In the genomic region with DNA sequence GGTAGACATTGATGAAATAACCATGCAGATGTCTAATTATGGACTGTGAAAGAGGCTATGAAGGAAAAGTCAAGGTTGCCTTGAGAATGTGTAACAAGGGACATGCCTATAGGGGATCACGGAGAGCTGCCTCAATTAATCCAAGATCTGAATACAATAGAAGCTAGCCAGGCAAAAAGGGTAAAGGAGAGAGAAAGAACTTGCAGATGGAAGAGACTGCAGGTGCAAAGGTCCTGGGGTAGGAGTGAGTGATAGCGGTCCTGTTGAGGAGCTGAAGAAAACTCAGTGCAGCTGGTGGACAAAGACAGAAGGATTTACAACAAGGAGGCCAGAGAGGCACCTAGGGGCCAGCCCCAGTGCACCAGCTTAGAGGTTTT, we compare ENCODE assay signal across 11 cellular contexts. TPM values are rescaled to one million over a fixed set of nuclear protein-coding genes. Genes with fewer than 3 reads are reported as not detected.
DNase-seq lines count a peak whose midpoint lies in the region; TF ChIP-seq lines count a peak whose summit lies in the region.
"Had no signal": no experiment of that assay in that cellular context is flagged by ENCODE, and none has a peak within 500 bp of the region (broad histone marks: within the 10 kb centered on the region; RNA-seq: fewer than 3 reads in every experiment).

No MANE protein-coding gene starts in this region.

- H3K27me3 ChIP-seq in DOHH2 (ENCODE audit: control insufficient read depth, low read length) (peaks cover 49% of the 10 kb centered on the region), OCI-LY1 (ENCODE audit: insufficient read depth, low read length) (peaks cover 7% of the 10 kb centered on the region), mammary epithelial cell (ENCODE audit: insufficient read depth, low read length) (no peaks in the 10 kb centered on the region)

- CTCF ChIA-PET in mammary epithelial cell (lab: Charles Lee; ENCODE audit: low non-redundant PET): no interaction called here

- H3K4me3 ChIP-seq in DOHH2 (ENCODE audit: low read length): peak overlapping the region; percentile 61
- H3K4me3 ChIP-seq in OCI-LY1 (ENCODE audit: low read depth, low read length, poor library complexity, severe bottlenecking): no peak overlapping the region
- H3K4me3 ChIP-seq in mammary epithelial cell (replicated peaks in 1 of 3; ENCODE audit: insufficient read depth in 1 of 3, low read depth in 2 of 3, low read length in 3 of 3): no peak overlapping the region

- H3K27ac ChIP-seq in DOHH2 (ENCODE audit: low read depth, low read length): peak overlapping the region; percentile 29; the same call in 1 of the 2 replicates
- no peak overlapping the region for H3K27ac ChIP-seq in OCI-LY1 (ENCODE audit: low read depth, low read length, poor library complexity, severe bottlenecking)
- H3K27ac ChIP-seq in mammary epithelial cell (ENCODE audit: insufficient read depth, low read depth, low read length): peak overlapping the region; percentile 92

- H3K79me2 ChIP-seq in DOHH2 (ENCODE audit: control insufficient read depth, low read length) (no peaks in the 10 kb centered on the region), OCI-LY1 (ENCODE audit: insufficient read depth, low read length) (no peaks in the 10 kb centered on the region), mammary epithelial cell (ENCODE audit: insufficient read depth, low read length) (peaks cover 25% of the 10 kb centered on the region)

- TSS peak; percentile 56 for BruUV-seq in mammary epithelial cell (replicated peaks; lab: Mats Ljungman, UMichigan)

- in situ Hi-C loops in mammary epithelial cell (cut with MboI; ENCODE audit: low sequenced_read_pairs in 2 of 2): no loop called here

- H4K20me1 ChIP-seq in DOHH2 (ENCODE audit: control insufficient read depth, insufficient read depth, low read depth, low read length): 0 out of 2 replicates have a peak, but pooled peaks cover 3% of the 10 kb centered on the region
- H4K20me1 ChIP-seq in OCI-LY1 (ENCODE audit: insufficient read depth, low read length): no peaks in the 10 kb centered on the region
- H4K20me1 ChIP-seq in mammary epithelial cell (ENCODE audit: insufficient read depth, low read length): no peaks in the 10 kb centered on the region

- H3F3A ChIP-seq in DOHH2 (ENCODE audit: control insufficient read depth, insufficient read depth) (no peaks in the 10 kb centered on the region), OCI-LY1 (ENCODE audit: insufficient read depth, low read length) (no peaks in the 10 kb centered on the region)

- H3K36me3 ChIP-seq in DOHH2 (ENCODE audit: control insufficient read depth, low read length): no peaks in the 10 kb centered on the region
- no peaks in the 10 kb centered on the region for H3K36me3 ChIP-seq in OCI-LY1 (ENCODE audit: insufficient read depth, low read length)
- no peaks in the 10 kb centered on the region for H3K36me3 ChIP-seq in mammary epithelial cell (ENCODE audit: insufficient read depth, low read length)

- TF ChIP-seq CTCF in DOHH2 (IDR thresholded peaks at IDR 0.05; ENCODE audit: low read depth, low read length, poor library complexity, severe bottlenecking) (no peak), OCI-LY1 (IDR thresholded peaks at IDR 0.05; ENCODE audit: low read length) (no peak), mammary epithelial cell (conservative IDR thresholded peaks at IDR 0.05 in 1 of 2, IDR thresholded peaks at IDR 0.05 in 1 of 2; ENCODE audit: extremely low read depth in 1 of 2, insufficient read depth in 1 of 2, low read depth in 1 of 2, low read length in 2 of 2) (no peak), GM20000 (IDR thresholded peaks at IDR 0.05; ENCODE audit: extremely low read depth, missing control alignments) (no peak)

- H3K9ac ChIP-seq in OCI-LY1 (ENCODE audit: low read length) (no peak overlapping the region), mammary epithelial cell (ENCODE audit: insufficient read depth, low read length) (peak overlapping the region; percentile 62)

- H2AFZ ChIP-seq in OCI-LY1 (ENCODE audit: low read length): no peak overlapping the region
- no peak overlapping the region for H2AFZ ChIP-seq in mammary epithelial cell (ENCODE audit: low read depth, low read length)

- dilution Hi-C loops in mammary epithelial cell (cut with HindIII; ENCODE audit: low sequenced_read_pairs): no loop called here

- DNase-seq in mammary epithelial cell (no peak), posterior vena cava (ENCODE audit: low spot score) (peak; percentile 5), GM20000 (ENCODE audit: low spot score) (no peak), NCI-H1048 (lab: John Stamatoyannopoulos, UW) (no peak), D341Med (ENCODE audit: low spot score) (no peak)
- DNase-seq: activated gamma-delta T cell, dermis blood vessel endothelial cell, NCI-H1436, posterior cingulate gyrus had no signal

- intact Hi-C loops in mammary epithelial cell (cut with micrococcal nuclease) (no loop called here), posterior vena cava (cut with DNase I) (no loop called here)

- H3K9me2 ChIP-seq in DOHH2 (replicated peaks; ENCODE audit: control insufficient read depth, low read length) (no peaks in the 10 kb centered on the region), OCI-LY1 (ENCODE audit: low read depth, low read length) (no peaks in the 10 kb centered on the region)

- H3K9me3 ChIP-seq in DOHH2 (ENCODE audit: control insufficient read depth, insufficient read depth, low read length): no peaks in the 10 kb centered on the region
- no peaks in the 10 kb centered on the region for H3K9me3 ChIP-seq in OCI-LY1 (ENCODE audit: low read length)
- H3K9me3 ChIP-seq in mammary epithelial cell (replicated peaks; ENCODE audit: insufficient read depth, low read length): no peaks in the 10 kb centered on the region

- H3K4me1 ChIP-seq in DOHH2 (ENCODE audit: control insufficient read depth, low read length) (peaks cover 26% of the 10 kb centered on the region), OCI-LY1 (ENCODE audit: insufficient read depth, low read length, severe bottlenecking) (peaks cover 16% of the 10 kb centered on the region), mammary epithelial cell (ENCODE audit: insufficient read depth, low read length) (peaks cover 60% of the 10 kb centered on the region)

- H3K4me2 ChIP-seq in DOHH2 (ENCODE audit: low read length): peak overlapping the region; percentile 79
- peak overlapping the region; percentile 44 for H3K4me2 ChIP-seq in OCI-LY1 (ENCODE audit: low read length)
- peak overlapping the region; percentile 59 for H3K4me2 ChIP-seq in mammary epithelial cell (ENCODE audit: insufficient read depth, low read depth, low read length)

- WGBS in mammary epithelial cell (ENCODE audit: low coverage, missing lambda C conversion rate): 90% methylated on average over 2 of the region's 2 CpGs

RNA-seq across cellular contexts. Expression of a gene that starts 15.9 kb away (rescaled TPM):
- total RNA-seq in mammary epithelial cell (100 to 1,000 TPM; 170 to 608 TPM), posterior vena cava (under 1 TPM; 0.14 to 0.38 TPM)
- 120 TPM for polyA plus RNA-seq in mammary epithelial cell
- 1,186 TPM for polyA minus RNA-seq in mammary epithelial cell
- total RNA-seq: dermis blood vessel endothelial cell had no signal

RNA-seq across cellular contexts. Expression of a gene that starts 48.0 kb away (rescaled TPM):
- under 1 TPM in 1 of 2 donors, not detected in 1; 0.17 TPM for total RNA-seq in mammary epithelial cell
- 0.20 TPM for polyA plus RNA-seq in mammary epithelial cell
- not detected for polyA minus RNA-seq in mammary epithelial cell
- under 1 TPM; 0.46 to 0.62 TPM for total RNA-seq in posterior vena cava

Comparison
In these comparisons a context has a peak if more than half of its experiments do, and no peak if none do; other contexts are left out.
1. RNA of a gene that starts 15.9 kb away (total RNA-seq): 170 to 608 TPM in mammary epithelial cell; 0.14 to 0.38 TPM in posterior vena cava; every median in the first group is over 100 times any median in the second.
2. Peak in every context shown above with its lines, with median percentiles within 50 percentile points of each other: H3K4me2 ChIP-seq.